ENCODE assay signal across 11 cellular contexts in genomic region chr2:162075689-162076132, GRCh38. TPM values are rescaled to one million over a fixed set of nuclear protein-coding genes. Genes with fewer than 3 reads are reported as not detected.
DNase-seq lines count a peak whose midpoint lies in the region; ATAC-seq, FAIRE-seq and TF ChIP-seq lines count a peak whose summit lies in the region.
"Had no signal": no experiment of that assay in that cellular context is flagged by ENCODE, and none has a peak within 500 bp of the region (broad histone marks: within the 10 kb centered on the region; RNA-seq: fewer than 3 reads in every experiment).

No MANE protein-coding gene starts in this region.

- no peak for ATAC-seq in HepG2
- ATAC-seq in right lobe of liver: no peak
- ATAC-seq in upper lobe of right lung: peak; percentile 13
- ATAC-seq in stimulated activated memory B cell treated with anti-CD40 and anti-IgM and Interleukin-4, amounts not matched to agents 10 μg/mL and 1 μg/mL and 100 μg/mL, for 72 hours: no peak

- H3K27me3 ChIP-seq in HepG2 (ENCODE audit: control insufficient read depth in 1 of 2, insufficient read depth in 2 of 2, low read length in 2 of 2) (no peaks in the 10 kb centered on the region; a peak in 1 of 5 replicates), right lobe of liver (no peaks in the 10 kb centered on the region), upper lobe of right lung (no peaks in the 10 kb centered on the region), neural progenitor cell (peaks cover 49% of the 10 kb centered on the region)

- H3K36me3 ChIP-seq in HepG2 (replicated peaks in 1 of 2; ENCODE audit: control insufficient read depth in 1 of 2, insufficient read depth in 2 of 2, low read length in 2 of 2) (peaks cover 0 to 4% of the 10 kb centered on the region in 2 experiments; a peak in 1 of 5 replicates), right lobe of liver (no peaks in the 10 kb centered on the region), upper lobe of right lung (no peaks in the 10 kb centered on the region), neural progenitor cell (no peaks in the 10 kb centered on the region)

- H3K27ac Mint-ChIP-seq in neural progenitor cell: no peak overlapping the region
- H3K27ac Mint-ChIP-seq in stimulated activated memory B cell treated with anti-CD40 and anti-IgM and Interleukin-4, amounts not matched to agents 10 μg/mL and 1 μg/mL and 100 μg/mL, for 72 hours: no peak overlapping the region
- H3K27ac Mint-ChIP-seq: endodermal cell had no signal

- H3K9me3 ChIP-seq in HepG2 (ENCODE audit: low read length): peaks cover 24% of the 10 kb centered on the region
- no peaks in the 10 kb centered on the region for H3K9me3 ChIP-seq in right lobe of liver
- H3K9me3 ChIP-seq in upper lobe of right lung: peaks cover 6% of the 10 kb centered on the region
- no peaks in the 10 kb centered on the region for H3K9me3 ChIP-seq in neural progenitor cell (ENCODE audit: low read depth)

- H3K27ac ChIP-seq in HepG2 (ENCODE audit: extremely low read length, insufficient read depth, low read length) (no peak overlapping the region), right lobe of liver (no peak overlapping the region), upper lobe of right lung (no peak overlapping the region), neural progenitor cell (no peak overlapping the region)

- peaks cover 2% of the 10 kb centered on the region for H3K36me3 Mint-ChIP-seq in neural progenitor cell
- H3K36me3 Mint-ChIP-seq in stimulated activated memory B cell treated with anti-CD40 and anti-IgM and Interleukin-4, amounts not matched to agents 10 μg/mL and 1 μg/mL and 100 μg/mL, for 72 hours: no peaks in the 10 kb centered on the region

- no peak for FAIRE-seq in HepG2 (lab: Jason Lieb, UNC)

- H4K20me1 ChIP-seq in HepG2 (ENCODE audit: insufficient read depth, low read length) (no peaks in the 10 kb centered on the region), neural progenitor cell (ENCODE audit: low read depth) (no peaks in the 10 kb centered on the region)

- POLR2A ChIA-PET in HepG2 (lab: Yijun Ruan, JAX): interaction anchor here (1.1 to 4.8 kb wide), 6 partner anchors 9 to 80 kb away, joined by 3 to 41 read pairs (median 6); no protein-coding TSS in a partner anchor

- H3K9me3 Mint-ChIP-seq in neural progenitor cell: peaks cover 12% of the 10 kb centered on the region
- H3K9me3 Mint-ChIP-seq in stimulated activated memory B cell treated with anti-CD40 and anti-IgM and Interleukin-4, amounts not matched to agents 10 μg/mL and 1 μg/mL and 100 μg/mL, for 72 hours: peaks cover 12% of the 10 kb centered on the region

- TF ChIP-seq POLR2A in HepG2 (IDR thresholded peaks at IDR 0.05; ENCODE audit: insufficient read depth in 1 of 2, low read depth in 2 of 2, low read length in 2 of 2): no peak
- no peak for TF ChIP-seq POLR2A in right lobe of liver (IDR thresholded peaks at IDR 0.05)

- intact Hi-C loops in HepG2 (cut with micrococcal nuclease; ENCODE audit: unreplicated experiment) (loop anchor here (1.0 kb wide), 1 partner anchor 10 kb away; no protein-coding TSS in a partner anchor), right lobe of liver (cut with DNase I) (no loop called here), upper lobe of right lung (cut with DNase I) (no loop called here)

- in situ Hi-C loops in HepG2 (cut with HindIII; ENCODE audit: extremely low pct_ligation_motif_present, low pct_unique_long_range_greater_than_20kb): no loop called here

- DNase-seq in HepG2 (ENCODE audit: low spot score) (no peak), right lobe of liver (no peak), MV-4-11 (lab: John Stamatoyannopoulos, UW) (peak; percentile 88), foreskin fibroblast (peak; percentile 70 to 83), upper lobe of right lung (no peak), neural progenitor cell (ENCODE audit: low spot score) (no peak), NCI-H146 treated with DMSO at 0.1 percent for 48 hours (lab: John Stamatoyannopoulos, UW; ENCODE audit: unreplicated experiment) (no peak)
- DNase-seq: COR-L47, NCI-H446 had no signal

- H2AFZ ChIP-seq in HepG2 (ENCODE audit: low read length) (no peak overlapping the region), neural progenitor cell (replicated peaks) (no peak overlapping the region)

- no peak overlapping the region for H3K9ac ChIP-seq in HepG2 (ENCODE audit: insufficient read depth, low read depth, low read length)
- no peak overlapping the region for H3K9ac ChIP-seq in neural progenitor cell

- H3K79me2 ChIP-seq in HepG2 (ENCODE audit: insufficient read depth, low read length): peaks cover 15% of the 10 kb centered on the region
- H3K79me2 ChIP-seq in neural progenitor cell (ENCODE audit: low read depth): no peaks in the 10 kb centered on the region

- TF ChIP-seq EP300 in HepG2 (IDR thresholded peaks at IDR 0.05; ENCODE audit: low read depth in 2 of 2, low read length in 2 of 2) (no peak; a peak in 1 of 4 replicates), HepG2 (CRISPR knock-in tag; IDR thresholded peaks at IDR 0.05; ENCODE audit: borderline replicate concordance) (no peak)

- no TSS peak for BruUV-seq in HepG2 (replicated peaks; lab: Mats Ljungman, UMichigan)

- H3K4me3 ChIP-seq in HepG2 (replicated peaks in 1 of 3; ENCODE audit: insufficient read depth in 1 of 3, low read depth in 2 of 3, low read length in 3 of 3) (no peak overlapping the region), right lobe of liver (no peak overlapping the region), foreskin fibroblast (ENCODE audit: low read depth in 1 of 2, low read length in 2 of 2) (no peak overlapping the region), upper lobe of right lung (no peak overlapping the region), neural progenitor cell (no peak overlapping the region)

- peaks cover 43% of the 10 kb centered on the region for H3K4me1 ChIP-seq in HepG2 (ENCODE audit: insufficient read depth, low read length)
- peaks cover 0 to 9% (median 0%) of the 10 kb centered on the region in 4 donors for H3K4me1 ChIP-seq in right lobe of liver
- peaks cover 13% of the 10 kb centered on the region for H3K4me1 ChIP-seq in upper lobe of right lung
- peaks cover 16% of the 10 kb centered on the region for H3K4me1 ChIP-seq in neural progenitor cell

- no peak overlapping the region for H3K4me3 Mint-ChIP-seq in neural progenitor cell
- H3K4me3 Mint-ChIP-seq in stimulated activated memory B cell treated with anti-CD40 and anti-IgM and Interleukin-4, amounts not matched to agents 10 μg/mL and 1 μg/mL and 100 μg/mL, for 72 hours: no peak overlapping the region

- TF ChIP-seq RAD21 in HepG2 (CRISPR knock-in tag; IDR thresholded peaks at IDR 0.05): no peak

- peaks cover 21% of the 10 kb centered on the region for H3K4me1 Mint-ChIP-seq in neural progenitor cell
- H3K4me1 Mint-ChIP-seq in stimulated activated memory B cell treated with anti-CD40 and anti-IgM and Interleukin-4, amounts not matched to agents 10 μg/mL and 1 μg/mL and 100 μg/mL, for 72 hours: peaks cover 24% of the 10 kb centered on the region

- H3K4me2 ChIP-seq in HepG2 (ENCODE audit: low read depth, low read length) (peak overlapping the region; percentile 99), neural progenitor cell (no peak overlapping the region)

- TF ChIP-seq CTCF in HepG2 (CRISPR knock-in tag; IDR thresholded peaks at IDR 0.05) (no peak), right lobe of liver (IDR thresholded peaks at IDR 0.05) (no peak), foreskin fibroblast (IDR thresholded peaks at IDR 0.05; ENCODE audit: low read depth, low read length) (no peak), upper lobe of right lung (IDR thresholded peaks at IDR 0.05) (no peak), neural progenitor cell (IDR thresholded peaks at IDR 0.05) (no peak)

- H3K27me3 Mint-ChIP-seq in neural progenitor cell (ENCODE audit: insufficient read depth, low read depth): peaks cover 17% of the 10 kb centered on the region
- H3K27me3 Mint-ChIP-seq in stimulated activated memory B cell treated with anti-CD40 and anti-IgM and Interleukin-4, amounts not matched to agents 10 μg/mL and 1 μg/mL and 100 μg/mL, for 72 hours: peaks cover 22% of the 10 kb centered on the region

- 77% methylated on average over 1 of the region's 2 CpGs for WGBS in HepG2 (ENCODE audit: low lambda C conversion rate)
- WGBS in right lobe of liver (ENCODE audit: insufficient coverage, low coverage, low lambda C conversion rate, missing lambda C conversion rate): 83% methylated on average over 2 of the region's 2 CpGs

- peaks cover 8% of the 10 kb centered on the region for H3F3A ChIP-seq in neural progenitor cell (ENCODE audit: low read depth)

- CTCF ChIA-PET in HepG2 (lab: Yijun Ruan, JAX; ENCODE audit: low intra/inter-chr PET ratio, low total read pairs): no interaction called here

TF ChIP-seq in HepG2, 621 proteins besides CTCF, POLR2A, EP300 and RAD21 (continues in another document):
- TF ChIP-seq HNF4A (CRISPR knock-in tag; IDR thresholded peaks at IDR 0.05): peak; percentile 19; the same call in 1 of the 2 replicates
- 0 out of 2 replicates have a peak, but pooled peaks have one; percentile 19 for TF ChIP-seq ZNF879 (CRISPR knock-in tag; IDR thresholded peaks at IDR 0.05)

RNA-seq across cellular contexts. Expression of gene DPP4, which starts 1.7 kb away (rescaled TPM):
- total RNA-seq in HepG2 (2016; rRNA removed; fragmentation: Illumina TruSeq; extraction: Trizol) (57.2 and 109 TPM in 2 replicates), right lobe of liver (10 to 100 TPM; 17.8 to 39.8 (median 26.3) TPM), upper lobe of right lung (30.7 TPM), neural progenitor cell (ENCODE audit: low replicate concordance) (0.12 and 0.49 TPM in 2 replicates)
- 9.0 and 9.9 TPM in 2 replicates for total RNA-seq in HepG2 (2016; cell fraction: cytosol; rRNA removed; fragmentation: Illumina TruSeq; extraction: Trizol; ENCODE audit: low read depth)
- total RNA-seq in HepG2 (2016; cell fraction: insoluble cytoplasmic fraction; rRNA removed; fragmentation: Illumina TruSeq; extraction: Trizol): 54.8 and 107 TPM in 2 replicates
- 22.6 and 24.7 TPM in 2 replicates for total RNA-seq in HepG2 (2016; cell fraction: membrane; rRNA removed; fragmentation: Illumina TruSeq; extraction: Trizol)
- 123 and 147 TPM in 2 replicates for total RNA-seq in HepG2 (2016; cell fraction: nucleus; rRNA removed; fragmentation: Illumina TruSeq; extraction: Trizol)
- 37.7 and 39.4 TPM in 2 replicates for polyA plus RNA-seq in HepG2 (2011; rRNA removed)
- 32.1 and 39.3 TPM in 2 replicates for polyA plus RNA-seq in HepG2 (2011; cell fraction: cytosol; rRNA removed)
- 35.3 and 41.8 TPM in 2 replicates for polyA plus RNA-seq in HepG2 (2011; cell fraction: nucleus; rRNA removed)
- polyA plus RNA-seq in HepG2 (2012): 85.0 and 97.7 TPM in 2 replicates
- polyA plus RNA-seq in HepG2 (2016; cell fraction: cytosol; fragmentation: Illumina TruSeq; extraction: Trizol; ENCODE audit: low read depth): 7.7 and 8.0 TPM in 2 replicates
- 38.7 and 39.5 TPM in 2 replicates for polyA plus RNA-seq in HepG2 (2016; cell fraction: insoluble cytoplasmic fraction; fragmentation: Illumina TruSeq; extraction: Trizol; ENCODE audit: low read depth)
- 14.9 and 16.9 TPM in 2 replicates for polyA plus RNA-seq in HepG2 (2016; cell fraction: membrane; fragmentation: Illumina TruSeq; extraction: Trizol; ENCODE audit: low read depth)
- 95.1 and 96.2 TPM in 2 replicates for polyA plus RNA-seq in HepG2 (2016; cell fraction: nucleus; fragmentation: Illumina TruSeq; extraction: Trizol; ENCODE audit: insufficient read depth, low read depth)
- polyA minus RNA-seq in HepG2 (2011; rRNA and poly(A)+ RNA removed; ENCODE audit: low replicate concordance): 175 TPM in 1 of 2 replicates, not detected in the other
- polyA minus RNA-seq in HepG2 (2011; cell fraction: cytosol; rRNA and poly(A)+ RNA removed): 57.2 and 81.0 TPM in 2 replicates
- polyA minus RNA-seq in HepG2 (2011; cell fraction: nucleus; rRNA and poly(A)+ RNA removed): 147 and 149 TPM in 2 replicates

Comparison
In these comparisons a context has a peak if more than half of its experiments do, and no peak if none do; other contexts are left out.
1. DNase-seq: peak in MV-4-11 (single experiment) and foreskin fibroblast (2 of 2); none in HepG2 (single experiment), right lobe of liver (0 of 3), upper lobe of right lung (single experiment), neural progenitor cell (single experiment) and NCI-H146 treated with DMSO at 0.1 percent for 48 hours (single experiment).